Comparison of ENCODE assay signal across 8 cellular contexts in genomic region chr12:109573914-109574244, GRCh38. TPM values are rescaled to one million over a fixed set of nuclear protein-coding genes. Genes with fewer than 3 reads are reported as not detected.
A peak's percentile ranks its signal among the peaks of the same experiment; 100 is the strongest.
DNase-seq lines count a peak whose midpoint lies in the region; ATAC-seq, FAIRE-seq and TF ChIP-seq lines count a peak whose summit lies in the region.

No MANE protein-coding gene starts in this region.

- ATAC-seq in HG03135 (IDR thresholded peaks at IDR 0.05; ENCODE audit: unreplicated experiment), result peak; percentile 4
- peak in 1 of 2 donors; percentile 14 for ATAC-seq in naive thymus-derived CD8-positive, alpha-beta T cell

- in situ Hi-C loops in mammary epithelial cell (cut with MboI; ENCODE audit: low sequenced_read_pairs in 2 of 2), result no loop called here

- H3K4me3 ChIP-seq in mammary epithelial cell (replicated peaks in 1 of 3; ENCODE audit: insufficient read depth in 1 of 3, low read depth in 2 of 3, low read length in 3 of 3), result peak overlapping the region; percentile 72 to 90 (median 82)

- H3K4me2 ChIP-seq in mammary epithelial cell (ENCODE audit: insufficient read depth, low read depth, low read length), result peak overlapping the region; percentile 87

- peak overlapping the region; percentile 86 to 99 (median 94) for H3K4me3 Mint-ChIP-seq in naive thymus-derived CD8-positive, alpha-beta T cell

- DNase-seq in mammary epithelial cell (no peak), GM20000 (ENCODE audit: low spot score) (no peak), head of caudate nucleus (no peak), DMS 273 (lab: John Stamatoyannopoulos, UW; ENCODE audit: unreplicated experiment) (no peak), frontal cortex (ENCODE audit: low spot score in 2 of 2) (no peak)
- DNase-seq in naive thymus-derived CD8-positive, alpha-beta T cell, result no peak

- H3K79me2 ChIP-seq in mammary epithelial cell (ENCODE audit: insufficient read depth, low read length), result peaks cover 53% of the 10 kb centered on the region

- no peak for FAIRE-seq in frontal cortex (lab: Jason Lieb, UNC)

- dilution Hi-C loops in mammary epithelial cell (cut with HindIII; ENCODE audit: low sequenced_read_pairs), result no loop called here

- 0% methylated on average over 7 of the region's 13 CpGs for WGBS in mammary epithelial cell (ENCODE audit: low coverage, missing lambda C conversion rate)

- H3K27ac Mint-ChIP-seq in naive thymus-derived CD8-positive, alpha-beta T cell, result peak overlapping the region in 9 of 10 donors; percentile 86 to 99 (median 98)

- CTCF ChIA-PET in mammary epithelial cell (lab: Charles Lee; ENCODE audit: low non-redundant PET), result no interaction called here

- no peaks in the 10 kb centered on the region for H3K9me3 Mint-ChIP-seq in naive thymus-derived CD8-positive, alpha-beta T cell

- H3K4me1 ChIP-seq in mammary epithelial cell (ENCODE audit: insufficient read depth, low read length), result peaks cover 23% of the 10 kb centered on the region

- peak overlapping the region; percentile 90 for H3K9ac ChIP-seq in mammary epithelial cell (ENCODE audit: insufficient read depth, low read length)

- H3K27me3 ChIP-seq in mammary epithelial cell (ENCODE audit: insufficient read depth, low read length), result no peaks in the 10 kb centered on the region

- no peaks in the 10 kb centered on the region for H3K27me3 Mint-ChIP-seq in naive thymus-derived CD8-positive, alpha-beta T cell

- H3K36me3 Mint-ChIP-seq in naive thymus-derived CD8-positive, alpha-beta T cell, result peaks cover 0 to 51% (median 8%) of the 10 kb centered on the region in 3 donors

- peak overlapping the region; percentile 69 for H2AFZ ChIP-seq in mammary epithelial cell (ENCODE audit: low read depth, low read length)

- peaks cover 16 to 34% (median 28%) of the 10 kb centered on the region in 4 donors for H3K4me1 Mint-ChIP-seq in naive thymus-derived CD8-positive, alpha-beta T cell

- no peak for TF ChIP-seq CTCF in C4-2B (conservative IDR thresholded peaks at IDR 0.05)
- no peak for TF ChIP-seq CTCF in mammary epithelial cell (conservative IDR thresholded peaks at IDR 0.05 in 1 of 2, IDR thresholded peaks at IDR 0.05 in 1 of 2; ENCODE audit: extremely low read depth in 1 of 2, insufficient read depth in 1 of 2, low read depth in 1 of 2, low read length in 2 of 2)
- TF ChIP-seq CTCF in GM20000 (IDR thresholded peaks at IDR 0.05; ENCODE audit: extremely low read depth, missing control alignments), result no peak

- intact Hi-C loops in mammary epithelial cell (cut with micrococcal nuclease) (loop anchor here (1.0 to 5.0 kb wide), 2 partner anchors 8 to 97 kb away; partner anchors contain the start of genes KCTD10 and UBE3B), head of caudate nucleus (cut with DNase I) (no loop called here)

- no peaks in the 10 kb centered on the region for H4K20me1 ChIP-seq in mammary epithelial cell (ENCODE audit: insufficient read depth, low read length)

- POLR2A ChIA-PET in naive thymus-derived CD8-positive, alpha-beta T cell (lab: Charles Lee), result interaction anchor here (0.6 to 2.1 kb wide), 7 partner anchors 9 to 967 kb away, joined by 3 to 12 read pairs (median 4); partner anchors contain the start of genes FAM222A, KCTD10, UBE3B and USP30

- BruUV-seq in mammary epithelial cell (replicated peaks; lab: Mats Ljungman, UMichigan), result TSS peak; percentile 62

- H3K9me3 ChIP-seq in mammary epithelial cell (replicated peaks; ENCODE audit: insufficient read depth, low read length), result no peaks in the 10 kb centered on the region

- H3K27ac ChIP-seq in C4-2B, result peak overlapping the region; percentile 81
- peak overlapping the region; percentile 63 for H3K27ac ChIP-seq in mammary epithelial cell (ENCODE audit: insufficient read depth, low read depth, low read length)

- peaks cover 28% of the 10 kb centered on the region for H3K36me3 ChIP-seq in mammary epithelial cell (ENCODE audit: insufficient read depth, low read length)

RNA-seq across cellular contexts. Expression of gene MVK, which starts 0.3 kb away (rescaled TPM):
- total RNA-seq in mammary epithelial cell (10 to 100 TPM; 26.8 to 51.5 TPM), frontal cortex (14.3 TPM)
- polyA plus RNA-seq in mammary epithelial cell, result 43.1 TPM
- polyA minus RNA-seq in mammary epithelial cell, result 42.0 TPM
- 10 to 100 TPM in 1 of 2 experiments, 1 to 10 TPM in 1; 9.2 to 11.5 TPM for total RNA-seq in naive thymus-derived CD8-positive, alpha-beta T cell
- polyA plus RNA-seq in naive thymus-derived CD8-positive, alpha-beta T cell, result 1 to 10 TPM; 2.6 to 3.6 (median 2.7) TPM

RNA-seq across cellular contexts. Expression of gene MMAB, which starts 0.6 kb away (rescaled TPM):
- total RNA-seq in mammary epithelial cell (10 to 100 TPM; 27.5 to 67.8 TPM), frontal cortex (13.9 TPM)
- 51.6 TPM for polyA plus RNA-seq in mammary epithelial cell
- polyA minus RNA-seq in mammary epithelial cell, result 40.1 TPM
- 10 to 100 TPM; 20.6 to 21.6 TPM for total RNA-seq in naive thymus-derived CD8-positive, alpha-beta T cell
- polyA plus RNA-seq in naive thymus-derived CD8-positive, alpha-beta T cell, result 10 to 100 TPM; 28.2 to 39.1 (median 36.0) TPM
